Comparison of ENCODE assay signal across 8 cellular contexts in genomic region chr1:64864018-64864945, GRCh38.
A peak's percentile ranks its signal among the peaks of the same experiment; 100 is the strongest.
DNase-seq lines count a peak whose midpoint lies in the region; ATAC-seq and TF ChIP-seq lines count a peak whose summit lies in the region.

No MANE protein-coding gene starts in this region.

- H3K4me1 ChIP-seq in prostate gland (replicated peaks): no peaks in the 10 kb centered on the region
- H3K4me1 ChIP-seq in HAP-1: no peaks in the 10 kb centered on the region

- 81% methylated on average over 14 of the region's 14 CpGs for WGBS in prostate gland

- H3K27ac ChIP-seq in prostate gland: no peak overlapping the region

- H3K27me3 ChIP-seq in prostate gland (replicated peaks; ENCODE audit: insufficient read depth) (no peaks in the 10 kb centered on the region), HAP-1 (ENCODE audit: low read depth) (no peaks in the 10 kb centered on the region)

- TF ChIP-seq CTCF in prostate gland (IDR thresholded peaks at IDR 0.05): no peak

- H3K9me3 Mint-ChIP-seq in effector memory CD8-positive, alpha-beta T cell: no peaks in the 10 kb centered on the region

- no peak for TF ChIP-seq POLR2A in prostate gland (IDR thresholded peaks at IDR 0.05)

- peaks cover 79% of the 10 kb centered on the region for H3K36me3 Mint-ChIP-seq in effector memory CD8-positive, alpha-beta T cell (ENCODE audit: insufficient read depth)

- H3K4me3 ChIP-seq in prostate gland (no peak overlapping the region), HAP-1 (no peak overlapping the region)

- DNase-seq in CMK (ENCODE audit: low read depth) (peak; percentile 100), UCSD-AML1 (lab: John Stamatoyannopoulos, UW; ENCODE audit: unreplicated experiment) (peak; percentile 88), prostate gland (ENCODE audit: low spot score) (peak; percentile 16), D341Med (ENCODE audit: low spot score) (no peak), HAP-1 (ENCODE audit: low spot score in 2 of 2) (no peak)
- DNase-seq in effector memory CD8-positive, alpha-beta T cell: peak; percentile 58 to 63 (median 60)

- peak overlapping the region; percentile 89 to 93 for H3K27ac Mint-ChIP-seq in effector memory CD8-positive, alpha-beta T cell

- intact Hi-C loops in prostate gland (cut with DNase I): loop anchor here (10.0 kb wide), 1 partner anchor 341 kb away; no protein-coding TSS in a partner anchor

- peaks cover 42 to 52% of the 10 kb centered on the region in 2 donors for H3K4me1 Mint-ChIP-seq in effector memory CD8-positive, alpha-beta T cell (ENCODE audit: low read depth in 2 of 2)

- H3K36me3 ChIP-seq in prostate gland (peaks cover under 1 to 2% of the 10 kb centered on the region in 2 donors), HAP-1 (replicated peaks) (peaks cover 4% of the 10 kb centered on the region)

- H3K9me3 ChIP-seq in prostate gland (no peaks in the 10 kb centered on the region), HAP-1 (no peaks in the 10 kb centered on the region)

- H3K4me3 Mint-ChIP-seq in effector memory CD8-positive, alpha-beta T cell: peak overlapping the region; percentile 58 to 72

- ATAC-seq in GM19468 (IDR thresholded peaks at IDR 0.05; ENCODE audit: extremely low read depth, unreplicated experiment) (peak; percentile 100), HG03558 (IDR thresholded peaks at IDR 0.05; ENCODE audit: extremely low read depth, unreplicated experiment) (peak; percentile 100)
- ATAC-seq in effector memory CD8-positive, alpha-beta T cell (replicated peaks): peak; percentile 91

- in situ Hi-C loops in HAP-1 (cut with MboI; ENCODE audit: low sequenced_read_pairs): no loop called here

- no peaks in the 10 kb centered on the region for H3K27me3 Mint-ChIP-seq in effector memory CD8-positive, alpha-beta T cell

Comparison
In these comparisons a context has a peak if more than half of its experiments do, and no peak if none do; other contexts are left out.
1. DNase-seq: peak in CMK (single experiment), UCSD-AML1 (single experiment), effector memory CD8-positive, alpha-beta T cell (3 of 3) and prostate gland (single experiment); none in D341Med (single experiment) and HAP-1 (0 of 2).
2. Peak in every context shown above with its lines, with median percentiles within 50 percentile points of each other: ATAC-seq.